Comparison of ENCODE assay signal across 17 cellular contexts in genomic region chr12:64916431-64916830, GRCh38.
A peak's percentile ranks its signal among the peaks of the same experiment; 100 is the strongest.
DNase-seq lines count a peak whose midpoint lies in the region; ATAC-seq, FAIRE-seq and TF ChIP-seq lines count a peak whose summit lies in the region.
"Had no signal": no experiment of that assay in that cellular context is flagged by ENCODE, and none has a peak within 500 bp of the region (broad histone marks: within the 10 kb centered on the region; RNA-seq: fewer than 3 reads in every experiment).

No MANE protein-coding gene starts in this region.

- no peaks in the 10 kb centered on the region for H3K9me2 ChIP-seq in hepatocyte (replicated peaks; ENCODE audit: insufficient read depth)

- peak overlapping the region; percentile 2 for H3K27ac Mint-ChIP-seq in Calu3 (ENCODE audit: unreplicated experiment)
- H3K27ac Mint-ChIP-seq: B cell; CD8-positive, alpha-beta T cell; H9 had no signal

- H3K27me3 ChIP-seq in hepatocyte (no peaks in the 10 kb centered on the region), pancreas (no peaks in the 10 kb centered on the region), prostate gland (replicated peaks; ENCODE audit: insufficient read depth) (no peaks in the 10 kb centered on the region)
- H3K27me3 ChIP-seq: BLaER1 treated with 17β-estradiol and CSF1 and Interleukin-3, amounts not matched to agents 10 nM and 100 nM had no signal

- FAIRE-seq in pancreas (lab: Jason Lieb, UNC), result no peak
- FAIRE-seq: GM12878, GM19239, H1 had no signal

- H4K20me1 ChIP-seq in hepatocyte (ENCODE audit: insufficient read depth, poor library complexity, severe bottlenecking), result no peaks in the 10 kb centered on the region
- H4K20me1 ChIP-seq: BLaER1 treated with 17β-estradiol and CSF1 and Interleukin-3, amounts not matched to agents 10 nM and 100 nM had no signal

- H3K9me3 ChIP-seq in hepatocyte (ENCODE audit: low read depth) (no peaks in the 10 kb centered on the region), pancreas (no peaks in the 10 kb centered on the region), prostate gland (no peaks in the 10 kb centered on the region)
- H3K9me3 ChIP-seq: BLaER1 treated with 17β-estradiol and CSF1 and Interleukin-3, amounts not matched to agents 10 nM and 100 nM had no signal

- peaks cover 42% of the 10 kb centered on the region for H3K4me1 Mint-ChIP-seq in Calu3 (ENCODE audit: low read depth, unreplicated experiment)
- H3K4me1 Mint-ChIP-seq: B cell had no signal

- CTCF ChIA-PET in Calu3 (lab: Charles Lee), result interaction anchor here (0.8 to 1.3 kb wide), 3 partner anchors 23 to 316 kb away, joined by 3 to 4 read pairs (median 3); no protein-coding TSS in a partner anchor

- peak; percentile 28 to 69 (median 52) for ATAC-seq in pancreas
- ATAC-seq: CD8-positive, alpha-beta T cell; GM12878 had no signal

- no peak for TF ChIP-seq POLR2A in prostate gland (IDR thresholded peaks at IDR 0.05)

- BruUV-seq in Calu3 (replicated peaks; lab: Mats Ljungman, UMichigan), result no TSS peak

- no peak for DNase-seq in Calu3
- no peak for DNase-seq in LNCaP clone FGC (ENCODE audit: low read depth)
- DNase-seq in hepatocyte (ENCODE audit: low spot score), result no peak
- DNase-seq in pancreas, result no peak
- DNase-seq in DMS114 treated with DMSO at 0.1 percent for 48 hours (lab: John Stamatoyannopoulos, UW; ENCODE audit: unreplicated experiment), result no peak
- DNase-seq in prostate gland (ENCODE audit: low spot score), result no peak
- no peak for DNase-seq in amniotic stem cell (lab: John Stamatoyannopoulos, UW)
- DNase-seq: CD8-positive, alpha-beta T cell; DMS153; DND-41; EL; H9 had no signal

- no peaks in the 10 kb centered on the region for H3K79me2 ChIP-seq in hepatocyte

- H3K4me1 ChIP-seq in hepatocyte (ENCODE audit: insufficient read depth) (peaks cover 19% of the 10 kb centered on the region), pancreas (peaks cover 8 to 16% (median 14%) of the 10 kb centered on the region in 3 donors), prostate gland (replicated peaks) (no peaks in the 10 kb centered on the region)

- no peak for TF ChIP-seq CTCF in Calu3 (IDR thresholded peaks at IDR 0.05; ENCODE audit: unreplicated experiment)
- no peak for TF ChIP-seq CTCF in LNCaP clone FGC (IDR thresholded peaks at IDR 0.05; ENCODE audit: control insufficient read depth, extremely low read depth, insufficient read depth)
- TF ChIP-seq CTCF in hepatocyte (IDR thresholded peaks at IDR 0.05; ENCODE audit: poor library complexity), result no peak
- TF ChIP-seq CTCF in pancreas (IDR thresholded peaks at IDR 0.05), result no peak
- no peak for TF ChIP-seq CTCF in prostate gland (IDR thresholded peaks at IDR 0.05)

- H2AFZ ChIP-seq in hepatocyte, result no peak overlapping the region

- no peaks in the 10 kb centered on the region for H3K36me3 Mint-ChIP-seq in Calu3 (ENCODE audit: insufficient read depth, unreplicated experiment)
- H3K36me3 Mint-ChIP-seq: CD8-positive, alpha-beta T cell had no signal

- H3K27me3 Mint-ChIP-seq in Calu3 (ENCODE audit: unreplicated experiment), result no peaks in the 10 kb centered on the region

- no peak overlapping the region for H3K27ac ChIP-seq in hepatocyte
- no peak overlapping the region for H3K27ac ChIP-seq in pancreas
- no peak overlapping the region for H3K27ac ChIP-seq in prostate gland
- H3K27ac ChIP-seq: BLaER1 treated with 17β-estradiol and CSF1 and Interleukin-3, amounts not matched to agents 10 nM and 100 nM had no signal

- H3K4me3 ChIP-seq in LNCaP clone FGC (ENCODE audit: low read depth, low read length) (0 out of 2 replicates have a peak overlapping the region, but pooled peaks have one; percentile 22), hepatocyte (no peak overlapping the region), pancreas (no peak overlapping the region), prostate gland (no peak overlapping the region)
- H3K4me3 ChIP-seq: BLaER1 treated with 17β-estradiol and CSF1 and Interleukin-3, amounts not matched to agents 10 nM and 100 nM; GM12878 had no signal

- H3K4me3 Mint-ChIP-seq in Calu3 (ENCODE audit: low read depth, unreplicated experiment), result peak overlapping the region; percentile 20
- H3K4me3 Mint-ChIP-seq: B cell; CD8-positive, alpha-beta T cell; H9 had no signal

- peak overlapping the region; percentile 2 for H3K4me2 ChIP-seq in hepatocyte
- H3K4me2 ChIP-seq: BLaER1 treated with 17β-estradiol and CSF1 and Interleukin-3, amounts not matched to agents 10 nM and 100 nM had no signal

- no peaks in the 10 kb centered on the region for H3K9me3 Mint-ChIP-seq in Calu3 (ENCODE audit: low read depth, unreplicated experiment)
- H3K9me3 Mint-ChIP-seq: CD8-positive, alpha-beta T cell; H9 had no signal

- H3K36me3 ChIP-seq in hepatocyte (replicated peaks; ENCODE audit: insufficient read depth, low read depth), result no peaks in the 10 kb centered on the region
- H3K36me3 ChIP-seq in pancreas, result no peaks in the 10 kb centered on the region
- H3K36me3 ChIP-seq in prostate gland, result no peaks in the 10 kb centered on the region
- H3K36me3 ChIP-seq: BLaER1 treated with 17β-estradiol and CSF1 and Interleukin-3, amounts not matched to agents 10 nM and 100 nM had no signal

- intact Hi-C loops in Calu3 (cut with micrococcal nuclease; ENCODE audit: unreplicated experiment), result no loop called here
- intact Hi-C loops in pancreas (cut with DNase I), result no loop called here
- intact Hi-C loops in prostate gland (cut with DNase I), result no loop called here
